ENCODE assay signal across 18 cellular contexts in genomic region chr19:20478936-20479335, GRCh38.
DNase-seq lines count a peak whose midpoint lies in the region; ATAC-seq and TF ChIP-seq lines count a peak whose summit lies in the region.
"Had no signal": no experiment of that assay in that cellular context is flagged by ENCODE, and none has a peak within 500 bp of the region (broad histone marks: within the 10 kb centered on the region; RNA-seq: fewer than 3 reads in every experiment).

No MANE protein-coding gene starts in this region.

- intact Hi-C loops in body of pancreas (cut with DNase I), result no loop called here

- H3K4me3 ChIP-seq in GM23338 (no peak overlapping the region), body of pancreas (no peak overlapping the region)
- H3K4me3 ChIP-seq: A549, HAP-1 had no signal

- TF ChIP-seq POLR2A in body of pancreas (IDR thresholded peaks at IDR 0.05), result no peak

- POLR2A ChIA-PET in WTC11 (lab: Charles Lee), result no interaction called here

- H3K27ac Mint-ChIP-seq in GM23338 (no peak overlapping the region), WTC11 (no peak overlapping the region)
- H3K27ac Mint-ChIP-seq: HFFc6 had no signal

- H3K4me1 Mint-ChIP-seq in GM23338 (peaks cover 4% of the 10 kb centered on the region; the same call in 1 of the 3 replicates), WTC11 (peaks cover 16% of the 10 kb centered on the region)

- no peak overlapping the region for H2AFZ ChIP-seq in GM23338

- no peaks in the 10 kb centered on the region for H3K79me2 ChIP-seq in GM23338 (replicated peaks; ENCODE audit: insufficient read depth)

- H3K27ac ChIP-seq in GM23338 (ENCODE audit: low read depth) (no peak overlapping the region), body of pancreas (no peak overlapping the region)
- H3K27ac ChIP-seq: A549 had no signal

- peaks cover 0 to 8% (median 0%) of the 10 kb centered on the region in 3 donors for H3K9me3 ChIP-seq in body of pancreas
- H3K9me3 ChIP-seq: Caco-2, HAP-1 had no signal

- H3K27me3 Mint-ChIP-seq in GM23338 (ENCODE audit: insufficient read depth, low read depth, poor library complexity), result peaks cover 6% of the 10 kb centered on the region
- H3K27me3 Mint-ChIP-seq in WTC11 (ENCODE audit: low read depth), result peaks cover 7% of the 10 kb centered on the region

- ATAC-seq in GM23338 (no peak), WTC11 (no peak), HG03280 (IDR thresholded peaks at IDR 0.05; ENCODE audit: unreplicated experiment) (no peak), HG02870 (IDR thresholded peaks at IDR 0.05; ENCODE audit: unreplicated experiment) (no peak), body of pancreas (no peak)
- ATAC-seq: A549 had no signal

- H3K27me3 ChIP-seq in GM23338 (ENCODE audit: insufficient read depth) (no peaks in the 10 kb centered on the region), body of pancreas (no peaks in the 10 kb centered on the region)

- no peaks in the 10 kb centered on the region for H3K36me3 ChIP-seq in GM23338 (ENCODE audit: insufficient read depth)
- H3K36me3 ChIP-seq in body of pancreas (replicated peaks in 1 of 2; ENCODE audit: insufficient read depth in 1 of 2, low read depth in 2 of 2), result no peaks in the 10 kb centered on the region
- H3K36me3 ChIP-seq: HAP-1 had no signal

- H3K9me3 Mint-ChIP-seq in GM23338, result peaks cover 24% of the 10 kb centered on the region
- H3K9me3 Mint-ChIP-seq in WTC11, result peaks cover 48% of the 10 kb centered on the region

- peaks cover 7% of the 10 kb centered on the region; the same call in 1 of the 2 replicates for H3K4me1 ChIP-seq in GM23338 (ENCODE audit: insufficient read depth)
- no peaks in the 10 kb centered on the region for H3K4me1 ChIP-seq in body of pancreas
- H3K4me1 ChIP-seq: Caco-2, HAP-1 had no signal

- TF ChIP-seq CTCF in GM23338 (conservative IDR thresholded peaks at IDR 0.05; ENCODE audit: low read depth in 2 of 2) (peak; percentile 49 to 66), WTC11 (IDR thresholded peaks at IDR 0.05) (no peak), body of pancreas (IDR thresholded peaks at IDR 0.05) (no peak)

- H3K4me3 Mint-ChIP-seq in GM23338 (no peak overlapping the region), WTC11 (no peak overlapping the region)
- H3K4me3 Mint-ChIP-seq: HFFc6 had no signal

- H3K36me3 Mint-ChIP-seq in GM23338 (ENCODE audit: low read depth) (peaks cover 4% of the 10 kb centered on the region; the same call in 1 of the 3 replicates), WTC11 (peaks cover 9% of the 10 kb centered on the region; the same call in 1 of the 2 replicates)

- no peaks in the 10 kb centered on the region for H3F3A ChIP-seq in GM23338 (replicated peaks; ENCODE audit: low read depth)

- H4K20me1 ChIP-seq in GM23338 (replicated peaks; ENCODE audit: insufficient read depth), result no peaks in the 10 kb centered on the region

- CTCF ChIA-PET in WTC11 (lab: Charles Lee), result no interaction called here

- DNase-seq in GM23338 (ENCODE audit: low spot score) (peak; percentile 48), NCI-H69 (lab: John Stamatoyannopoulos, UW) (peak; percentile 11), WTC11 (ENCODE audit: low spot score) (peak; percentile 28), body of pancreas (no peak)
- DNase-seq in stimulated activated CD4-positive, alpha-beta T cell treated with anti-CD3 and anti-CD28 coated beads, Interleukin-2, amount 100 ng/mL, for 24 hours, result no peak
- DNase-seq: 8988T; ACHN; AML-193; C1 segment of cervical spinal cord; Caco-2; CD4-positive, alpha-beta memory T cell; DMS153; DND-41; HFFc6 had no signal

- WGBS in body of pancreas, 2 donors, result 76 to 88% methylated on average over 3 of the region's 3 CpGs

- 0 out of 2 replicates have a peak, but pooled peaks cover 2% of the 10 kb centered on the region for H3K9me2 ChIP-seq in GM23338 (ENCODE audit: insufficient read depth)

- H3K4me2 ChIP-seq in GM23338, result no peak overlapping the region
- H3K4me2 ChIP-seq: A549 had no signal

TF ChIP-seq in GM23338, 12 proteins besides CTCF, POLR2A, EP300 and RAD21:
- TF ChIP-seq EZH2 (IDR thresholded peaks at IDR 0.05; ENCODE audit: low read depth, unreplicated experiment), result no peak
- no peak for TF ChIP-seq JUNB (IDR thresholded peaks at IDR 0.05; ENCODE audit: unreplicated experiment)
- TF ChIP-seq, protein P1, sequence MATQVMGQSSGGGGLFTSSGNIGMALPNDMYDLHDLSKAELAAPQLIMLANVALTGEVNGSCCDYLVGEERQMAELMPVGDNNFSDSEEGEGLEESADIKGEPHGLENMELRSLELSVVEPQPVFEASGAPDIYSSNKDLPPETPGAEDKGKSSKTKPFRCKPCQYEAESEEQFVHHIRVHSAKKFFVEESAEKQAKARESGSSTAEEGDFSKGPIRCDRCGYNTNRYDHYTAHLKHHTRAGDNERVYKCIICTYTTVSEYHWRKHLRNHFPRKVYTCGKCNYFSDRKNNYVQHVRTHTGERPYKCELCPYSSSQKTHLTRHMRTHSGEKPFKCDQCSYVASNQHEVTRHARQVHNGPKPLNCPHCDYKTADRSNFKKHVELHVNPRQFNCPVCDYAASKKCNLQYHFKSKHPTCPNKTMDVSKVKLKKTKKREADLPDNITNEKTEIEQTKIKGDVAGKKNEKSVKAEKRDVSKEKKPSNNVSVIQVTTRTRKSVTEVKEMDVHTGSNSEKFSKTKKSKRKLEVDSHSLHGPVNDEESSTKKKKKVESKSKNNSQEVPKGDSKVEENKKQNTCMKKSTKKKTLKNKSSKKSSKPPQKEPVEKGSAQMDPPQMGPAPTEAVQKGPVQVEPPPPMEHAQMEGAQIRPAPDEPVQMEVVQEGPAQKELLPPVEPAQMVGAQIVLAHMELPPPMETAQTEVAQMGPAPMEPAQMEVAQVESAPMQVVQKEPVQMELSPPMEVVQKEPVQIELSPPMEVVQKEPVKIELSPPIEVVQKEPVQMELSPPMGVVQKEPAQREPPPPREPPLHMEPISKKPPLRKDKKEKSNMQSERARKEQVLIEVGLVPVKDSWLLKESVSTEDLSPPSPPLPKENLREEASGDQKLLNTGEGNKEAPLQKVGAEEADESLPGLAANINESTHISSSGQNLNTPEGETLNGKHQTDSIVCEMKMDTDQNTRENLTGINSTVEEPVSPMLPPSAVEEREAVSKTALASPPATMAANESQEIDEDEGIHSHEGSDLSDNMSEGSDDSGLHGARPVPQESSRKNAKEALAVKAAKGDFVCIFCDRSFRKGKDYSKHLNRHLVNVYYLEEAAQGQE (IDR thresholded peaks at IDR 0.05; ENCODE audit: unreplicated experiment), result no peak
- no peak for TF ChIP-seq NANOG (IDR thresholded peaks at IDR 0.05; ENCODE audit: borderline replicate concordance)
- no peak for TF ChIP-seq EZH2phosphoT487 (IDR thresholded peaks at IDR 0.05; ENCODE audit: unreplicated experiment)
- no peak for TF ChIP-seq CREB1 (CRISPR knock-in tag; IDR thresholded peaks at IDR 0.05; ENCODE audit: low read depth)
- no peak for TF ChIP-seq POLR2AphosphoS5 (IDR thresholded peaks at IDR 0.05; ENCODE audit: low read depth)
- TF ChIP-seq ZNF114 (CRISPR knock-in tag; IDR thresholded peaks at IDR 0.05), result no peak

TF ChIP-seq in WTC11, 78 proteins besides CTCF, POLR2A, EP300 and RAD21 (continues in another document):
- TF ChIP-seq, protein P2, sequence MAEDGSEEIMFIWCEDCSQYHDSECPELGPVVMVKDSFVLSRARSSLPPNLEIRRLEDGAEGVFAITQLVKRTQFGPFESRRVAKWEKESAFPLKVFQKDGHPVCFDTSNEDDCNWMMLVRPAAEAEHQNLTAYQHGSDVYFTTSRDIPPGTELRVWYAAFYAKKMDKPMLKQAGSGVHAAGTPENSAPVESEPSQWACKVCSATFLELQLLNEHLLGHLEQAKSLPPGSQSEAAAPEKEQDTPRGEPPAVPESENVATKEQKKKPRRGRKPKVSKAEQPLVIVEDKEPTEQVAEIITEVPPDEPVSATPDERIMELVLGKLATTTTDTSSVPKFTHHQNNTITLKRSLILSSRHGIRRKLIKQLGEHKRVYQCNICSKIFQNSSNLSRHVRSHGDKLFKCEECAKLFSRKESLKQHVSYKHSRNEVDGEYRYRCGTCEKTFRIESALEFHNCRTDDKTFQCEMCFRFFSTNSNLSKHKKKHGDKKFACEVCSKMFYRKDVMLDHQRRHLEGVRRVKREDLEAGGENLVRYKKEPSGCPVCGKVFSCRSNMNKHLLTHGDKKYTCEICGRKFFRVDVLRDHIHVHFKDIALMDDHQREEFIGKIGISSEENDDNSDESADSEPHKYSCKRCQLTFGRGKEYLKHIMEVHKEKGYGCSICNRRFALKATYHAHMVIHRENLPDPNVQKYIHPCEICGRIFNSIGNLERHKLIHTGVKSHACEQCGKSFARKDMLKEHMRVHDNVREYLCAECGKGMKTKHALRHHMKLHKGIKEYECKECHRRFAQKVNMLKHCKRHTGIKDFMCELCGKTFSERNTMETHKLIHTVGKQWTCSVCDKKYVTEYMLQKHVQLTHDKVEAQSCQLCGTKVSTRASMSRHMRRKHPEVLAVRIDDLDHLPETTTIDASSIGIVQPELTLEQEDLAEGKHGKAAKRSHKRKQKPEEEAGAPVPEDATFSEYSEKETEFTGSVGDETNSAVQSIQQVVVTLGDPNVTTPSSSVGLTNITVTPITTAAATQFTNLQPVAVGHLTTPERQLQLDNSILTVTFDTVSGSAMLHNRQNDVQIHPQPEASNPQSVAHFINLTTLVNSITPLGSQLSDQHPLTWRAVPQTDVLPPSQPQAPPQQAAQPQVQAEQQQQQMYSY (CRISPR knock-in tag; IDR thresholded peaks at IDR 0.05), result no peak
- TF ChIP-seq, protein P3, sequence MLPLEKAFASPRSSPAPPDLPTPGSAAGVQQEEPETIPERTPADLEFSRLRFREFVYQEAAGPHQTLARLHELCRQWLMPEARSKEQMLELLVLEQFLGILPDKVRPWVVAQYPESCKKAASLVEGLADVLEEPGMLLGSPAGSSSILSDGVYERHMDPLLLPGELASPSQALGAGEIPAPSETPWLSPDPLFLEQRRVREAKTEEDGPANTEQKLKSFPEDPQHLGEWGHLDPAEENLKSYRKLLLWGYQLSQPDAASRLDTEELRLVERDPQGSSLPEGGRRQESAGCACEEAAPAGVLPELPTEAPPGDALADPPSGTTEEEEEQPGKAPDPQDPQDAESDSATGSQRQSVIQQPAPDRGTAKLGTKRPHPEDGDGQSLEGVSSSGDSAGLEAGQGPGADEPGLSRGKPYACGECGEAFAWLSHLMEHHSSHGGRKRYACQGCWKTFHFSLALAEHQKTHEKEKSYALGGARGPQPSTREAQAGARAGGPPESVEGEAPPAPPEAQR (CRISPR knock-in tag; IDR thresholded peaks at IDR 0.05), result no peak
- no peak for TF ChIP-seq ZNF219 (CRISPR knock-in tag; IDR thresholded peaks at IDR 0.05; ENCODE audit: borderline replicate concordance)
- TF ChIP-seq, protein P4, sequence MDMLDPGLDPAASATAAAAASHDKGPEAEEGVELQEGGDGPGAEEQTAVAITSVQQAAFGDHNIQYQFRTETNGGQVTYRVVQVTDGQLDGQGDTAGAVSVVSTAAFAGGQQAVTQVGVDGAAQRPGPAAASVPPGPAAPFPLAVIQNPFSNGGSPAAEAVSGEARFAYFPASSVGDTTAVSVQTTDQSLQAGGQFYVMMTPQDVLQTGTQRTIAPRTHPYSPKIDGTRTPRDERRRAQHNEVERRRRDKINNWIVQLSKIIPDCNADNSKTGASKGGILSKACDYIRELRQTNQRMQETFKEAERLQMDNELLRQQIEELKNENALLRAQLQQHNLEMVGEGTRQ (CRISPR knock-in tag; IDR thresholded peaks at IDR 0.05), result no peak

Comparison
In these comparisons a context has a peak if more than half of its experiments do, and no peak if none do; other contexts are left out.
1. DNase-seq: peak in GM23338 (single experiment), NCI-H69 (single experiment) and WTC11 (single experiment); none in stimulated activated CD4-positive, alpha-beta T cell treated with anti-CD3 and anti-CD28 coated beads, Interleukin-2, amount 100 ng/mL, for 24 hours (0 of 2) and body of pancreas (0 of 4).
2. CTCF ChIP-seq: peak in GM23338 (2 of 2); none in WTC11 (single experiment) and body of pancreas (0 of 7).